Comparison of ENCODE assay signal across 15 cellular contexts in the genomic region with DNA sequence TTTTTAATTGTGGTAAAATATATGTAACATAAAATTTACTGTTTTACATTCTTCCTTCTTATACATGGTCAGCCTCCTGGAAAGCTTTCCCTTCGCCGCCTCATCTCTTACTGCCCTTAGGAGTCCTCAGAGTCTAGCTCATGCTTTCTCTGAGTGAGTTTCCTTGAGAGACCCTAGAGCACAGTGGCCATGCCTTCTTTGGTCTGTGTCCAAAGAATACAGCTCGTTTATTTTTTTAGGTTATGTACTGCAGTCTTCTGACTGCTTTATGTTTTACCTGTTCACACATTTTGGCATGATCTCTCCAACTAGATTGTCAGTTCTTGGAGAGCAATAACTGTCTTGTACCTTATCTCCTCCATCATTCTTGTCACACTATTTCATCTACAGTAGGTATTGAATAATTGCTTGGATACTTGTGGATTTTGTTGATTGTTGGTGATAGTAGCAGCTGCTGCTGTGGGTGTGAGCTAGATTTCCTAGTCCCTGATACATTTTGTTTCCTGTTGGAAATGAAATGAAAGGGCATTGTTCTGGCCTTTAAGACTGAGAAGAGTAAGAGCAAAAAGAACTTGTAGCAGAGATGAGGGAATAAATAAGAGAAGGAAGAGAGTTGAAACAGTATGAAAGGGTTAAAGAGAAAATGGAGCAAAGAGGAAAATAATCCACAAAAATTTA. TPM values are rescaled to one million over a fixed set of nuclear protein-coding genes. Genes with fewer than 3 reads are reported as not detected.
A peak's percentile ranks its signal among the peaks of the same experiment; 100 is the strongest.
DNase-seq lines count a peak whose midpoint lies in the region; ATAC-seq and TF ChIP-seq lines count a peak whose summit lies in the region.
"Had no signal": no experiment of that assay in that cellular context is flagged by ENCODE, and none has a peak within 500 bp of the region (broad histone marks: within the 10 kb centered on the region; RNA-seq: fewer than 3 reads in every experiment).

No MANE protein-coding gene starts in this region.

- H3K9me2 ChIP-seq in GM23248 (ENCODE audit: insufficient read depth): no peaks in the 10 kb centered on the region

- H3K27ac ChIP-seq in BLaER1 (no peak overlapping the region), GM23248 (no peak overlapping the region)
- peak overlapping the region; percentile 25 for H3K27ac ChIP-seq in CD8-positive, alpha-beta T cell (ENCODE audit: low read depth, low read length)
- H3K27ac ChIP-seq: thoracic aorta had no signal

- peaks cover 100% of the 10 kb centered on the region for H3K79me2 ChIP-seq in GM23248 (ENCODE audit: insufficient read depth)

- H3K27me3 ChIP-seq in BLaER1: no peaks in the 10 kb centered on the region
- H3K27me3 ChIP-seq in CD8-positive, alpha-beta T cell (ENCODE audit: insufficient read depth, low read length): no peaks in the 10 kb centered on the region
- H3K27me3 ChIP-seq in GM23248 (replicated peaks; ENCODE audit: insufficient read depth): no peaks in the 10 kb centered on the region

- H3K9me3 ChIP-seq in BLaER1: no peaks in the 10 kb centered on the region
- H3K9me3 ChIP-seq in CD8-positive, alpha-beta T cell (ENCODE audit: low read length): no peaks in the 10 kb centered on the region
- no peaks in the 10 kb centered on the region for H3K9me3 ChIP-seq in GM23248 (ENCODE audit: low read depth)
- H3K9me3 ChIP-seq: thoracic aorta had no signal

- intact Hi-C loops in CD8-positive, alpha-beta T cell (cut with DNase I, micrococcal nuclease): loop anchor here in 1 of 2 experiments (5.0 kb wide), 1 partner anchor 32 kb away; a partner anchor contains a TSS

- H3K4me2 ChIP-seq in BLaER1 (peak overlapping the region; percentile 25), GM23248 (ENCODE audit: unreplicated experiment) (no peak overlapping the region)

- H3K4me3 ChIP-seq in BLaER1 (no peak overlapping the region), GM23248 (no peak overlapping the region)
- no peak overlapping the region for H3K4me3 ChIP-seq in CD8-positive, alpha-beta T cell (ENCODE audit: low read depth, low read length)
- H3K4me3 ChIP-seq: skin epidermis, thoracic aorta had no signal

- no peak for TF ChIP-seq CTCF in CD8-positive, alpha-beta T cell (IDR thresholded peaks at IDR 0.05)

- 97 to 98% methylated on average over 3 of the region's 3 CpGs for WGBS in GM23248 (ENCODE audit: low coverage in 1 of 2, low lambda C conversion rate in 2 of 2, missing lambda C conversion rate in 2 of 2), 2 experiments

- no peaks in the 10 kb centered on the region for H3K9me3 Mint-ChIP-seq in CD8-positive, alpha-beta T cell
- no peaks in the 10 kb centered on the region for H3K9me3 Mint-ChIP-seq in activated T-helper 17 cell treated with anti-CD3 and anti-CD28 coated beads, Interleukin-2, amount 50 U/mL, for 72 hours
- H3K9me3 Mint-ChIP-seq: naive B cell had no signal

- no peak overlapping the region for H3K9ac ChIP-seq in BLaER1
- no peak overlapping the region for H3K9ac ChIP-seq in GM23248

- H3K4me1 ChIP-seq in BLaER1: peaks cover 34% of the 10 kb centered on the region
- peaks cover 47% of the 10 kb centered on the region for H3K4me1 ChIP-seq in CD8-positive, alpha-beta T cell (ENCODE audit: insufficient read depth, low read length)
- peaks cover 29% of the 10 kb centered on the region for H3K4me1 ChIP-seq in GM23248 (ENCODE audit: insufficient read depth)

- H3K4me3 Mint-ChIP-seq in CD8-positive, alpha-beta T cell: peak overlapping the region; percentile 10
- peak overlapping the region; percentile 78 for H3K4me3 Mint-ChIP-seq in activated T-helper 17 cell treated with anti-CD3 and anti-CD28 coated beads, Interleukin-2, amount 50 U/mL, for 72 hours

- no peak for ATAC-seq in CD8-positive, alpha-beta T cell
- no peak for ATAC-seq in activated T-helper 17 cell treated with anti-CD3 and anti-CD28 coated beads, Interleukin-2, amount 50 U/mL, for 72 hours (replicated peaks)
- no peak for ATAC-seq in GM21786 (IDR thresholded peaks at IDR 0.05; ENCODE audit: unreplicated experiment)

- peak overlapping the region; percentile 4 for H3K27ac Mint-ChIP-seq in CD8-positive, alpha-beta T cell
- peak overlapping the region; percentile 81 for H3K27ac Mint-ChIP-seq in activated T-helper 17 cell treated with anti-CD3 and anti-CD28 coated beads, Interleukin-2, amount 50 U/mL, for 72 hours

- no peak for DNase-seq in CD8-positive, alpha-beta T cell
- DNase-seq in lung microvascular endothelial cell (ENCODE audit: low read depth in 2 of 2) (peak; percentile 35 to 55), NCI-H82 treated with DMSO at 0.1 percent for 48 hours (lab: John Stamatoyannopoulos, UW; ENCODE audit: unreplicated experiment) (no peak), GM23248 (no peak), NCI-H345 treated with DMSO at 0.1 percent for 48 hours (lab: John Stamatoyannopoulos, UW; ENCODE audit: unreplicated experiment) (no peak)
- DNase-seq: activated effector memory CD4-positive, alpha-beta T cell treated with Interleukin-2 at 50 U/mL for 16 hours; KG1; naive B cell; NCI-H1694 treated with DMSO at 0.1 percent for 48 hours; NCI-H526 had no signal

- no peaks in the 10 kb centered on the region for H3K27me3 Mint-ChIP-seq in CD8-positive, alpha-beta T cell (ENCODE audit: low read depth)
- H3K27me3 Mint-ChIP-seq in activated T-helper 17 cell treated with anti-CD3 and anti-CD28 coated beads, Interleukin-2, amount 50 U/mL, for 72 hours: no peaks in the 10 kb centered on the region
- H3K27me3 Mint-ChIP-seq: naive B cell had no signal

- H4K20me1 ChIP-seq in BLaER1 (peaks cover 100% of the 10 kb centered on the region), GM23248 (ENCODE audit: insufficient read depth) (peaks cover 30% of the 10 kb centered on the region; the same call in 1 of the 2 replicates)

- peaks cover 73% of the 10 kb centered on the region for H3K36me3 Mint-ChIP-seq in CD8-positive, alpha-beta T cell
- H3K36me3 Mint-ChIP-seq in activated T-helper 17 cell treated with anti-CD3 and anti-CD28 coated beads, Interleukin-2, amount 50 U/mL, for 72 hours (ENCODE audit: low read depth): peaks cover 96% of the 10 kb centered on the region

- CTCF ChIA-PET in CD8-positive, alpha-beta T cell (lab: Charles Lee): no interaction called here

- H2AFZ ChIP-seq in GM23248: no peak overlapping the region

- H3K36me3 ChIP-seq in BLaER1: peaks cover 99% of the 10 kb centered on the region
- H3K36me3 ChIP-seq in CD8-positive, alpha-beta T cell (ENCODE audit: insufficient read depth, low read length): peaks cover 33% of the 10 kb centered on the region
- H3K36me3 ChIP-seq in GM23248 (ENCODE audit: low read depth): peaks cover 9% of the 10 kb centered on the region

- H3K4me1 Mint-ChIP-seq in CD8-positive, alpha-beta T cell (ENCODE audit: low read depth): peaks cover 70% of the 10 kb centered on the region
- H3K4me1 Mint-ChIP-seq in activated T-helper 17 cell treated with anti-CD3 and anti-CD28 coated beads, Interleukin-2, amount 50 U/mL, for 72 hours: peaks cover 42% of the 10 kb centered on the region

- H3F3A ChIP-seq in GM23248 (ENCODE audit: insufficient read depth): peaks cover 32% of the 10 kb centered on the region

- in situ Hi-C loops in GM23248 (cut with MboI): no loop called here

- POLR2A ChIA-PET in CD8-positive, alpha-beta T cell (lab: Charles Lee): interaction anchor here (2.2 kb wide), 1 partner anchor 11 kb away, joined by 9 read pairs; a partner anchor contains a TSS

RNA-seq across cellular contexts. Expression of a gene that starts 10.9 kb away (rescaled TPM):
- total RNA-seq in CD8-positive, alpha-beta T cell: 100 to 1,000 TPM; 225 to 242 TPM
- 100 to 1,000 TPM; 107 to 158 TPM for total RNA-seq in activated T-helper 17 cell treated with anti-CD3 and anti-CD28 coated beads, Interleukin-2, amount 50 U/mL, for 72 hours
- total RNA-seq in lung microvascular endothelial cell: 46.0 and 69.0 TPM in 2 replicates
- total RNA-seq in GM23248 (2014; rRNA removed; shearing (Covaris generic)): 80.8 and 102 TPM in 2 replicates
- polyA plus RNA-seq in GM23248 (2016; fragmentation: Nextera tagmentation; extraction: Ambion mirVana): 48.4 and 59.7 TPM in 2 replicates

RNA-seq across cellular contexts. Expression of a gene that starts 30.8 kb away (rescaled TPM):
- total RNA-seq in CD8-positive, alpha-beta T cell: under 1 TPM; 0.46 to 0.64 TPM
- total RNA-seq in activated T-helper 17 cell treated with anti-CD3 and anti-CD28 coated beads, Interleukin-2, amount 50 U/mL, for 72 hours: 10 to 100 TPM; 13.4 to 33.7 TPM
- 15.3 and 25.2 TPM in 2 replicates for total RNA-seq in lung microvascular endothelial cell
- total RNA-seq in GM23248 (2014; rRNA removed; shearing (Covaris generic)): 22.0 and 26.2 TPM in 2 replicates
- 20.3 and 21.0 TPM in 2 replicates for polyA plus RNA-seq in GM23248 (2016; fragmentation: Nextera tagmentation; extraction: Ambion mirVana)

Comparison
In these comparisons a context has a peak if more than half of its experiments do, and no peak if none do; other contexts are left out.
1. DNase-seq: peak in lung microvascular endothelial cell (2 of 2); none in CD8-positive, alpha-beta T cell (0 of 7), NCI-H82 treated with DMSO at 0.1 percent for 48 hours (single experiment), GM23248 (single experiment) and NCI-H345 treated with DMSO at 0.1 percent for 48 hours (single experiment).